In genomic region chr9:86052556-86053468, GRCh38 we compare ENCODE assay signal across 1 cellular context.
TF ChIP-seq lines count a peak whose summit lies in the region.

No MANE protein-coding gene starts in this region.

TF ChIP-seq in GM12878, 131 proteins besides CTCF, POLR2A, EP300 and RAD21:
- TF ChIP-seq EZH2 (IDR thresholded peaks at IDR 0.05; ENCODE audit: borderline replicate concordance, control insufficient read depth, low read depth, low read length) = no peak
- no peak for TF ChIP-seq SREBF2 (IDR thresholded peaks at IDR 0.05; ENCODE audit: low read length)
- peak; percentile 62 for TF ChIP-seq RUNX3 (IDR thresholded peaks at IDR 0.05; ENCODE audit: low read length)
- no peak for TF ChIP-seq DPF2 (IDR thresholded peaks at IDR 0.05)
- TF ChIP-seq NFIC (IDR thresholded peaks at IDR 0.05; ENCODE audit: low read depth, low read length) = no peak
- TF ChIP-seq, protein P1, sequence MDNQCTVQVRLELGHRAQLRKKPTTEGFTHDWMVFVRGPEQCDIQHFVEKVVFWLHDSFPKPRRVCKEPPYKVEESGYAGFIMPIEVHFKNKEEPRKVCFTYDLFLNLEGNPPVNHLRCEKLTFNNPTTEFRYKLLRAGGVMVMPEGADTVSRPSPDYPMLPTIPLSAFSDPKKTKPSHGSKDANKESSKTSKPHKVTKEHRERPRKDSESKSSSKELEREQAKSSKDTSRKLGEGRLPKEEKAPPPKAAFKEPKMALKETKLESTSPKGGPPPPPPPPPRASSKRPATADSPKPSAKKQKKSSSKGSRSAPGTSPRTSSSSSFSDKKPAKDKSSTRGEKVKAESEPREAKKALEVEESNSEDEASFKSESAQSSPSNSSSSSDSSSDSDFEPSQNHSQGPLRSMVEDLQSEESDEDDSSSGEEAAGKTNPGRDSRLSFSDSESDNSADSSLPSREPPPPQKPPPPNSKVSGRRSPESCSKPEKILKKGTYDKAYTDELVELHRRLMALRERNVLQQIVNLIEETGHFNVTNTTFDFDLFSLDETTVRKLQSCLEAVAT (IDR thresholded peaks at IDR 0.05) = peak; percentile 55; the same call in 1 of the 2 replicates
- TF ChIP-seq KAT2A (conservative IDR thresholded peaks at IDR 0.05; ENCODE audit: control insufficient read depth, low read depth, low read length) = no peak
- TF ChIP-seq SMARCA5 (IDR thresholded peaks at IDR 0.05) = no peak
- no peak for TF ChIP-seq TCF3 (IDR thresholded peaks at IDR 0.05; ENCODE audit: borderline replicate concordance, insufficient read depth, low read depth, low read length)
- TF ChIP-seq HCFC1 (IDR thresholded peaks at IDR 0.05; ENCODE audit: low read length) = no peak
- TF ChIP-seq IRF3 (IDR thresholded peaks at IDR 0.05) = no peak
- TF ChIP-seq, protein P2, sequence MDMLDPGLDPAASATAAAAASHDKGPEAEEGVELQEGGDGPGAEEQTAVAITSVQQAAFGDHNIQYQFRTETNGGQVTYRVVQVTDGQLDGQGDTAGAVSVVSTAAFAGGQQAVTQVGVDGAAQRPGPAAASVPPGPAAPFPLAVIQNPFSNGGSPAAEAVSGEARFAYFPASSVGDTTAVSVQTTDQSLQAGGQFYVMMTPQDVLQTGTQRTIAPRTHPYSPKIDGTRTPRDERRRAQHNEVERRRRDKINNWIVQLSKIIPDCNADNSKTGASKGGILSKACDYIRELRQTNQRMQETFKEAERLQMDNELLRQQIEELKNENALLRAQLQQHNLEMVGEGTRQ (IDR thresholded peaks at IDR 0.05; ENCODE audit: borderline replicate concordance, low read depth, low read length) = no peak
- no peak for TF ChIP-seq MEF2A (IDR thresholded peaks at IDR 0.05; ENCODE audit: insufficient read depth, low read depth, low read length)
- 0 out of 2 replicates have a peak, but pooled peaks have one; percentile 30 for TF ChIP-seq IRF5 (IDR thresholded peaks at IDR 0.05; ENCODE audit: borderline replicate concordance)
